ENCODE assay signal across 7 cellular contexts in the genomic region with DNA sequence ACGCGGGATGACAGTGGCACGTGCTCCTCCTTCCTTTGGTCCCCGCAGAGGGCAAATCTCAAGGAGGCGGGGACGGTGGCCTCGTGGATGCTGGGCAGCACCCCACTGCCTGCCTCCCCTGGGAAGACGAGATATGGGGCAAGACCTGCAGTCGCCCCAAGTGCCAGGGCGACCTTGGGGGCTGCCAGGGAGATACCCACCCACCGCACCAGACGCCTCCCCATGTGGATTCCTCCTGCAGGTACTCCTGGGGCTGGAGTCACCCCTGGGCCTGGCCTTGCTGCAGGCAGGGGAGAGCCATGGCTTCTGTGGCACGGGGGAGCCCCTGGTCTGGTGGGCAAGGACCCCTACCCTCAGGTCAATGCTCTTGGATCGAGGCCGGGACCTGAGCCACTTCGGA.
"Had no signal": no experiment of that assay in that cellular context is flagged by ENCODE, and none has a peak within 500 bp of the region (broad histone marks: within the 10 kb centered on the region; RNA-seq: fewer than 3 reads in every experiment).

No MANE protein-coding gene starts in this region.

- DNase-seq: HFFc6, KBM-7 had no signal

- H3K27ac Mint-ChIP-seq: GM23338, HFFc6, IgD-negative memory B cell had no signal

- H3K27ac ChIP-seq: HL-60 had no signal

- ATAC-seq: GM23338, HCT116, HepG2 had no signal

- H3K4me3 Mint-ChIP-seq: GM23338, HFFc6, IgD-negative memory B cell had no signal

- H3K9me3 Mint-ChIP-seq: GM23338, HFFc6, IgD-negative memory B cell had no signal

- H3K36me3 Mint-ChIP-seq: IgD-negative memory B cell had no signal
